10 cellular contexts compared by ENCODE assay signal in genomic region chr4:163701915-163702314, GRCh38.
DNase-seq lines count a peak whose midpoint lies in the region; ATAC-seq, FAIRE-seq and TF ChIP-seq lines count a peak whose summit lies in the region.
"Had no signal": no experiment of that assay in that cellular context is flagged by ENCODE, and none has a peak within 500 bp of the region (broad histone marks: within the 10 kb centered on the region; RNA-seq: fewer than 3 reads in every experiment).

No MANE protein-coding gene starts in this region.

- no peak overlapping the region for H2BK120ac ChIP-seq in H9 (ENCODE audit: low read depth, low read length, poor library complexity, severe bottlenecking)

- peak; percentile 98 for ATAC-seq in GM21381 (IDR thresholded peaks at IDR 0.05; ENCODE audit: unreplicated experiment)
- ATAC-seq in HG03196 (IDR thresholded peaks at IDR 0.05; ENCODE audit: unreplicated experiment), result peak; percentile 91
- ATAC-seq: left lobe of liver had no signal

- H3K4me1 Mint-ChIP-seq in H9, result no peaks in the 10 kb centered on the region

- H3K4me3 ChIP-seq in bronchial epithelial cell (ENCODE audit: low read depth, low read length) (no peak overlapping the region), spleen (no peak overlapping the region)
- H3K4me3 ChIP-seq: SJSA1 had no signal

- H2BK15ac ChIP-seq in H9 (ENCODE audit: low read depth, low read length), result no peak overlapping the region

- H3K18ac ChIP-seq in H9 (ENCODE audit: insufficient read length, low read depth, low read length), result no peak overlapping the region

- no peak overlapping the region for H3K27ac Mint-ChIP-seq in H9

- DNase-seq in GM12892 (ENCODE audit: insufficient read length), result no peak
- peak; percentile 16 for DNase-seq in bronchial epithelial cell (ENCODE audit: low read depth)
- DNase-seq in G401 (ENCODE audit: low spot score), result no peak
- DNase-seq in spleen, result no peak
- DNase-seq in H9, result no peak
- no peak for DNase-seq in NCI-H2171 treated with DMSO at 0.1 percent for 48 hours (lab: John Stamatoyannopoulos, UW)

- H3K23me2 ChIP-seq in H9 (ENCODE audit: insufficient read length, low read depth, low read length, poor library complexity, severe bottlenecking), result no peaks in the 10 kb centered on the region

- peaks cover 2 to 6% of the 10 kb centered on the region in 2 experiments; a peak in 3 of 5 replicates for H3K9me3 Mint-ChIP-seq in H9

- no peak overlapping the region for H2BK20ac ChIP-seq in H9 (ENCODE audit: low read depth, low read length, poor library complexity, severe bottlenecking)

- H3K9me3 ChIP-seq in spleen (no peaks in the 10 kb centered on the region), H9 (ENCODE audit: control insufficient read depth, low read depth, low read length) (no peaks in the 10 kb centered on the region)
- H3K9me3 ChIP-seq: SJSA1 had no signal

- H2AFZ ChIP-seq in H9 (ENCODE audit: low read length), result no peak overlapping the region

- TF ChIP-seq POLR2A in GM12892 (IDR thresholded peaks at IDR 0.05; ENCODE audit: low read depth, low read length), result no peak
- TF ChIP-seq POLR2A in spleen (IDR thresholded peaks at IDR 0.05), result no peak

- H4K20me1 ChIP-seq in H9 (ENCODE audit: control insufficient read depth, insufficient read depth, insufficient read length), result no peaks in the 10 kb centered on the region

- H3K36me3 Mint-ChIP-seq in H9 (ENCODE audit: insufficient read depth in 1 of 3, low read depth in 3 of 3), result peaks cover 0 to 1% (median 0%) of the 10 kb centered on the region in 3 experiments; a peak in 2 of 7 replicates

- H3K79me2 ChIP-seq in H9 (ENCODE audit: insufficient read depth, low read length), result no peaks in the 10 kb centered on the region

- no peak overlapping the region for H2AK5ac ChIP-seq in H9 (ENCODE audit: insufficient read length, low read length)

- 55 to 74% (median 69%) methylated on average over 5 of the region's 5 CpGs for WGBS in spleen, 5 donors
- WGBS in H9 (ENCODE audit: extremely low coverage, insufficient read length, low lambda C conversion rate), result no CpG with 5 or more reads among the region's 5 CpGs

- intact Hi-C loops in spleen (cut with DNase I; ENCODE audit: low total_unique reads), result no loop called here

- H3K56ac ChIP-seq in H9 (ENCODE audit: insufficient read length, low read depth, low read length), result no peak overlapping the region

- no peak overlapping the region for H3K4me2 ChIP-seq in H9 (ENCODE audit: insufficient read depth, insufficient read length, low read length)

- no peak overlapping the region for H2BK12ac ChIP-seq in H9 (ENCODE audit: insufficient read length, low read depth, low read length)

- no peak overlapping the region for H3K14ac ChIP-seq in H9 (ENCODE audit: insufficient read depth, low read length)

- TF ChIP-seq CTCF in bronchial epithelial cell (IDR thresholded peaks at IDR 0.05; ENCODE audit: insufficient read depth, low read length, severe bottlenecking) (no peak), spleen (IDR thresholded peaks at IDR 0.05 in 8 of 11, conservative IDR thresholded peaks at IDR 0.05 in 3 of 11) (no peak), H9 (conservative IDR thresholded peaks at IDR 0.05) (no peak)

- no peak overlapping the region for H3K4me3 Mint-ChIP-seq in H9

- H4K8ac ChIP-seq in H9 (replicated peaks; ENCODE audit: insufficient read length, low read depth, low read length), result no peak overlapping the region

- no peak overlapping the region for H4K91ac ChIP-seq in H9 (ENCODE audit: insufficient read length, low read depth, low read length)

- no peaks in the 10 kb centered on the region for H3K27me3 Mint-ChIP-seq in H9 (ENCODE audit: low read depth)

- H3K9ac ChIP-seq in H9 (ENCODE audit: extremely low read depth, insufficient read length, low read length), result no peak overlapping the region

- in situ Hi-C loops in G401 (cut with HindIII; ENCODE audit: low sequenced_read_pairs), result no loop called here

- H3K23ac ChIP-seq in H9 (ENCODE audit: insufficient read length, low read depth, low read length), result no peak overlapping the region

- H3K27me3 ChIP-seq in bronchial epithelial cell (ENCODE audit: control insufficient read depth, insufficient read depth, low read length), result no peaks in the 10 kb centered on the region
- H3K27me3 ChIP-seq in spleen (replicated peaks in 1 of 7), result no peaks in the 10 kb centered on the region
- H3K27me3 ChIP-seq in H9 (ENCODE audit: insufficient read depth, low read length), result no peaks in the 10 kb centered on the region
- H3K27me3 ChIP-seq: SJSA1 had no signal

- peak; percentile 79 for FAIRE-seq in GM12892 (lab: Jason Lieb, UNC)
- no peak for FAIRE-seq in bronchial epithelial cell (lab: Jason Lieb, UNC)

- no peaks in the 10 kb centered on the region for H3K4me1 ChIP-seq in spleen
- H3K4me1 ChIP-seq in H9 (ENCODE audit: insufficient read depth, low read length), result no peaks in the 10 kb centered on the region
- H3K4me1 ChIP-seq: SJSA1 had no signal

- no peak overlapping the region for H2BK5ac ChIP-seq in H9 (ENCODE audit: insufficient read length, low read length)

- H3K4ac ChIP-seq in H9 (ENCODE audit: low read depth, low read length), result no peak overlapping the region

- H3K27ac ChIP-seq in spleen (no peak overlapping the region), H9 (ENCODE audit: insufficient read length, low read depth, low read length) (no peak overlapping the region)
- H3K27ac ChIP-seq: SJSA1 had no signal

- no peaks in the 10 kb centered on the region for H3K36me3 ChIP-seq in bronchial epithelial cell (ENCODE audit: control insufficient read depth, insufficient read depth, low read length)
- H3K36me3 ChIP-seq in spleen, result no peaks in the 10 kb centered on the region
- H3K36me3 ChIP-seq: SJSA1 had no signal

- no peak overlapping the region for H4K5ac ChIP-seq in H9 (ENCODE audit: insufficient read length, low read depth, low read length)

- H3K79me1 ChIP-seq in H9 (ENCODE audit: insufficient read depth, low read depth, low read length, poor library complexity, severe bottlenecking), result no peaks in the 10 kb centered on the region

- no peak overlapping the region for H3T11ph ChIP-seq in H9 (ENCODE audit: low read length)
